ENCODE assay signal across 8 cellular contexts in the genomic region with DNA sequence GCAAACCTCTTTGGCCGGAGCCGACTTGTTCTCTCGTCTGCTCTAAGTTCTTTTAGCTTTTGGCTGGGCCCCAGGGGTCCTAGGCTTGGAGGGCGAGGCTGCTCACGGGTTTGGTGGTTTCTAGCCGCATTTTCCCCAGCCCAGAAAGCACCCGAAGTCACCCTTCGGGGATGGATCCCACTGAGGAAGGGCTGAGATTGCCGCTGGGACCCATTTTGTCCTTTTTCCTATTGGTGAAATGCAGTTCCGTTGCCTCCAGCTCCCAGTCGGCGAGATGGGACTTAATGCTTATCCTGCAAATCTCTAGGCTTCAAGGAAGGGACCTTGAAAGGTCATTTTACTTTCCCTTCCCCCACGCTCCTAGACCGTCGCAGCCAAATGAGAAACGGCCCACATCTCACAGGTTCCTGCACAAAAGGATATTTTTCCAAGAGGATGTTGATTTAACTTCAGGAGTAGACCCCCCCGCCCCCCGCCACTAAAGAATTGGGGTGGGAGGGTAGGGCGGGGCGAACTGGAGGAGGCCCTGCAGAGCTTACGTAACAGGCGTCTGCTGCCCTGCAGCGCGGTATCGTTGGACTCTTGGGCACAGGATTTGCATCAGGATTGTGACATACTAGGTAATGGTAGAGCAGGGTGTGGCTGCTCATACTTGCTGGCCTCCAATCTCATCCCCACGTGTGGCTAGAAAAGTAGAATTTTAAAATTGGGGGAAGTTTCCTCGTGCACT. TPM values are rescaled to one million over a fixed set of nuclear protein-coding genes. Genes with fewer than 3 reads are reported as not detected.
DNase-seq lines count a peak whose midpoint lies in the region; ATAC-seq and TF ChIP-seq lines count a peak whose summit lies in the region.

No MANE protein-coding gene starts in this region.

- TF ChIP-seq EP300 in tibial nerve (IDR thresholded peaks at IDR 0.05): no peak

- TF ChIP-seq CTCF in tibial nerve (IDR thresholded peaks at IDR 0.05): no peak

- H3K9me3 Mint-ChIP-seq in activated CD4-positive, alpha-beta memory T cell treated with anti-CD3 and anti-CD28 coated beads, Interleukin-2, amount 10 ng/mL, durations not matched to agents 7 days and 5 days: no peaks in the 10 kb centered on the region

- H3K4me1 ChIP-seq in mucosa of rectum (ENCODE audit: control insufficient read depth in 2 of 2, insufficient read depth in 2 of 2, low read length in 2 of 2): peaks cover 9 to 15% of the 10 kb centered on the region in 2 donors
- peaks cover 0 to 47% (median 8%) of the 10 kb centered on the region in 4 donors for H3K4me1 ChIP-seq in tibial nerve

- H3K9ac ChIP-seq in mucosa of rectum (ENCODE audit: low read depth in 1 of 2, low read length in 2 of 2): peak overlapping the region; percentile 90 to 97

- H3K9me3 ChIP-seq in mucosa of rectum (ENCODE audit: control insufficient read depth in 2 of 2, low read length in 2 of 2) (no peaks in the 10 kb centered on the region), tibial nerve (no peaks in the 10 kb centered on the region)

- H3K4me3 ChIP-seq in mucosa of rectum (ENCODE audit: low read length in 2 of 2) (peak overlapping the region; percentile 90 to 93), tibial nerve (peak overlapping the region; percentile 54 to 77 (median 60))

- H3K27me3 ChIP-seq in mucosa of rectum (ENCODE audit: control insufficient read depth in 2 of 2, insufficient read depth in 2 of 2, low read length in 2 of 2): no peaks in the 10 kb centered on the region
- peaks cover 0 to 1% of the 10 kb centered on the region in 2 donors for H3K27me3 ChIP-seq in tibial nerve

- peaks cover 0 to 3% of the 10 kb centered on the region in 2 donors for H3K36me3 ChIP-seq in mucosa of rectum (ENCODE audit: control insufficient read depth in 2 of 2, insufficient read depth in 2 of 2, low read length in 2 of 2)
- H3K36me3 ChIP-seq in tibial nerve: no peaks in the 10 kb centered on the region

- no peaks in the 10 kb centered on the region for H3K27me3 Mint-ChIP-seq in activated CD4-positive, alpha-beta memory T cell treated with anti-CD3 and anti-CD28 coated beads, Interleukin-2, amount 10 ng/mL, durations not matched to agents 7 days and 5 days

- no peak for TF ChIP-seq POLR2A in tibial nerve (IDR thresholded peaks at IDR 0.05)

- peaks cover 56% of the 10 kb centered on the region for H3K36me3 Mint-ChIP-seq in activated CD4-positive, alpha-beta memory T cell treated with anti-CD3 and anti-CD28 coated beads, Interleukin-2, amount 10 ng/mL, durations not matched to agents 7 days and 5 days (ENCODE audit: low read depth)

- H3K27ac ChIP-seq in epithelial cell of prostate: peak overlapping the region; percentile 85
- peak overlapping the region; percentile 94 to 95 for H3K27ac ChIP-seq in mucosa of rectum (ENCODE audit: low read depth in 2 of 2, low read length in 2 of 2)
- peak overlapping the region; percentile 83 to 94 (median 92) for H3K27ac ChIP-seq in tibial nerve

- WGBS in tibial nerve, 2 donors: 0 to 30% methylated on average over 10 to 27 of the region's 27 CpGs

- H3K4me1 Mint-ChIP-seq in activated CD4-positive, alpha-beta memory T cell treated with anti-CD3 and anti-CD28 coated beads, Interleukin-2, amount 10 ng/mL, durations not matched to agents 7 days and 5 days: peaks cover 59% of the 10 kb centered on the region

- POLR2A ChIA-PET in activated CD4-positive, alpha-beta memory T cell treated with anti-CD3 and anti-CD28 coated beads, Interleukin-2, amount 10 ng/mL, durations not matched to agents 7 days and 5 days (lab: Charles Lee): interaction anchor here (0.9 to 3.5 kb wide), 9 partner anchors 10 to 1053 kb away, joined by 3 to 27 read pairs (median 6); a partner anchor contains a TSS

- peak overlapping the region; percentile 92 for H3K27ac Mint-ChIP-seq in activated CD4-positive, alpha-beta memory T cell treated with anti-CD3 and anti-CD28 coated beads, Interleukin-2, amount 10 ng/mL, durations not matched to agents 7 days and 5 days

- ATAC-seq in GM18909 (IDR thresholded peaks at IDR 0.05; ENCODE audit: poor library complexity, unreplicated experiment): no peak

- DNase-seq in D341Med (ENCODE audit: low spot score) (peak; percentile 46), H4 (ENCODE audit: low spot score) (peak; percentile 45), NCI-H2171 (lab: John Stamatoyannopoulos, UW) (peak; percentile 4), epithelial cell of prostate (ENCODE audit: low read depth, low spot score) (no peak), tibial nerve (ENCODE audit: low spot score in 2 of 2) (peak in 1 of 2 donors; percentile 9)
- DNase-seq in activated CD4-positive, alpha-beta memory T cell treated with anti-CD3 and anti-CD28 coated beads, Interleukin-2, amount 10 ng/mL, durations not matched to agents 7 days and 5 days: peak; percentile 34

- CTCF ChIA-PET in activated CD4-positive, alpha-beta memory T cell treated with anti-CD3 and anti-CD28 coated beads, Interleukin-2, amount 10 ng/mL, durations not matched to agents 7 days and 5 days (lab: Charles Lee): interaction anchor here (1.6 kb wide), 1 partner anchor 206 kb away, joined by 4 read pairs; a partner anchor contains a TSS

- peak overlapping the region; percentile 99 for H3K4me3 Mint-ChIP-seq in activated CD4-positive, alpha-beta memory T cell treated with anti-CD3 and anti-CD28 coated beads, Interleukin-2, amount 10 ng/mL, durations not matched to agents 7 days and 5 days

RNA-seq across cellular contexts. Expression of a gene that starts 0.6 kb away (rescaled TPM):
- total RNA-seq in H4 (2014; rRNA removed; shearing (Covaris generic)): 569 and 625 TPM in 2 replicates
- total RNA-seq in activated CD4-positive, alpha-beta memory T cell treated with anti-CD3 and anti-CD28 coated beads, Interleukin-2, amount 10 ng/mL, durations not matched to agents 7 days and 5 days: 1,000 to 10,000 TPM; 1,048 to 1,050 TPM
- total RNA-seq in tibial nerve: 100 to 1,000 TPM; 103 to 183 (median 152) TPM

RNA-seq across cellular contexts. Expression of a gene that starts 34.8 kb away (rescaled TPM):
- total RNA-seq in H4 (2014; rRNA removed; shearing (Covaris generic)): 54.8 and 81.2 TPM in 2 replicates
- total RNA-seq in activated CD4-positive, alpha-beta memory T cell treated with anti-CD3 and anti-CD28 coated beads, Interleukin-2, amount 10 ng/mL, durations not matched to agents 7 days and 5 days: 10 to 100 TPM; 18.0 to 18.8 TPM
- total RNA-seq in tibial nerve: 10 to 100 TPM; 15.3 to 27.8 (median 19.4) TPM
